11 cellular contexts compared by ENCODE assay signal in the genomic region with DNA sequence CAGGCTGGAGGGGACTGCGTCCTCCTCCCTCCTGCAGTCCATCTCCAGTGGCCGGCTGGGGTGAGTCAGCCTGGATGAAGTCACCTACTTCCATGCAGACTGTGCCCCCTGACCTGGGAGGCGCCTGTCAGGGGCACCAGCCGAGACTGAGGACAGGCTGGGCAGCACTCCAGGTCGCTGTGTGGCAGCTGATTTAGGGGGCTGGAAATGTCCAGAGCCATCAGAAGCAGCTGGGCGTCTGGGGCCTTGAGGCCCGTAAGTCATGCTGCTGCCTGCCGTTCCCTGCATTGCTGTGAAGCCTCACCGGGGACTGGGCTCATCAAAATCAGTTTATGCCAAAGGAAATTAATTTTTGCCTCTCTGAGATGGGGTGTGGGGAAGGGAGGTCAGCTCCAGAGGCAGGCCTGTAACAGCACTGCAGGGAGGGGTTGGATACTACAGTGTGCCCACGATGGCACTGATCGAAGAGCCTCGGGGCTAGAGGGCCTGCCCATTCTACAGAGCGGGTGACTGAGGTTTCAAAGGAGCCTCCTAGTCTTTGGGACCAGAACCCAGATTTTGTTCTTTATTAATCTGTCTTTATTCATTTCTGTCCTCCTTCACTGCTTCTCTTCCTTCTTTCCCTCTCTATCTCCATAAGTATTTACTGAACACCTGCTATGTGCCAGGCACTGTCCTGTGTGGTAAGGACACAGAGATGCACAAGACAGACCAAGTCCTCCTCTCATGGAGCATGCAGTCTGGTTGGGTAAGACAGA.
DNase-seq lines count a peak whose midpoint lies in the region; TF ChIP-seq lines count a peak whose summit lies in the region.
"Had no signal": no experiment of that assay in that cellular context is flagged by ENCODE, and none has a peak within 500 bp of the region (broad histone marks: within the 10 kb centered on the region; RNA-seq: fewer than 3 reads in every experiment).

No MANE protein-coding gene starts in this region.

- H3K4me3 ChIP-seq in endodermal cell (ENCODE audit: low read length) (no peak overlapping the region), esophagus squamous epithelium (no peak overlapping the region), lower leg skin (ENCODE audit: low read depth, poor library complexity, severe bottlenecking) (no peak overlapping the region)

- H3K36me3 ChIP-seq in endodermal cell (ENCODE audit: control insufficient read depth, insufficient read depth, low read length) (no peaks in the 10 kb centered on the region), esophagus squamous epithelium (no peaks in the 10 kb centered on the region)

- no peaks in the 10 kb centered on the region for H3K9me3 ChIP-seq in endodermal cell (ENCODE audit: control insufficient read depth, low read length)
- no peaks in the 10 kb centered on the region for H3K9me3 ChIP-seq in esophagus squamous epithelium

- 88 to 90% methylated on average over 7 to 13 of the region's 13 CpGs for WGBS in endodermal cell (ENCODE audit: insufficient coverage in 1 of 2, insufficient read length in 1 of 2), 2 experiments
- WGBS in esophagus squamous epithelium, 2 donors, result 80 to 87% methylated on average over 5 of the region's 13 CpGs
- WGBS in lower leg skin, 2 donors, result 82 to 85% methylated on average over 6 to 13 of the region's 13 CpGs

- H3K27me3 ChIP-seq in endodermal cell (ENCODE audit: control insufficient read depth, insufficient read depth, low read length, poor library complexity, severe bottlenecking), result no peaks in the 10 kb centered on the region
- no peaks in the 10 kb centered on the region for H3K27me3 ChIP-seq in esophagus squamous epithelium

- peak overlapping the region; percentile 21 for H3K27ac ChIP-seq in endodermal cell (ENCODE audit: low read depth, low read length)
- H3K27ac ChIP-seq in esophagus squamous epithelium, result peak overlapping the region in 1 of 4 donors; percentile 22
- H3K27ac ChIP-seq: VCaP had no signal

- TF ChIP-seq CTCF in endodermal cell (conservative IDR thresholded peaks at IDR 0.05) (no peak), esophagus squamous epithelium (IDR thresholded peaks at IDR 0.05) (no peak), lower leg skin (IDR thresholded peaks at IDR 0.05) (no peak)

- DNase-seq in NCI-H2196 (lab: John Stamatoyannopoulos, UW; ENCODE audit: unreplicated experiment) (peak; percentile 55), endodermal cell (no peak), lung microvascular endothelial cell (ENCODE audit: low read depth in 2 of 2) (peak; percentile 76 to 86), ureter (ENCODE audit: low spot score) (peak; percentile 68), esophagus squamous epithelium (lab: John Stamatoyannopoulos, UW) (no peak), lower leg skin (ENCODE audit: low spot score in 2 of 2) (no peak)
- no peak for DNase-seq in NK-92 treated with Interleukin-12 subunit alpha and Interleukin-12 subunit beta, amount 100 ng/mL, for 24 hours (lab: John Stamatoyannopoulos, UW)
- DNase-seq: naive thymus-derived CD8-positive, alpha-beta T cell; NCI-H2029 treated with DMSO at 0.1 percent for 48 hours; stimulated activated naive CD8-positive, alpha-beta T cell treated with anti-CD3 and anti-CD28 coated beads, Interleukin-15, Interleukin-2, amounts not matched to agents 100 U/mL and 50 U/mL, for 24 hours had no signal

- TF ChIP-seq POLR2A in esophagus squamous epithelium (IDR thresholded peaks at IDR 0.05) (no peak), lower leg skin (IDR thresholded peaks at IDR 0.05) (no peak)

- H3K4me3 Mint-ChIP-seq in endodermal cell, result no peak overlapping the region
- H3K4me3 Mint-ChIP-seq: naive thymus-derived CD8-positive, alpha-beta T cell had no signal

- peaks cover 19% of the 10 kb centered on the region for H3K36me3 Mint-ChIP-seq in endodermal cell (ENCODE audit: low read depth)

- H3K9ac ChIP-seq in endodermal cell (ENCODE audit: extremely low read depth, low read length, poor library complexity, severe bottlenecking), result no peak overlapping the region

- no peaks in the 10 kb centered on the region for H3K27me3 Mint-ChIP-seq in endodermal cell (ENCODE audit: insufficient read depth)
- H3K27me3 Mint-ChIP-seq: naive thymus-derived CD8-positive, alpha-beta T cell had no signal

- H3K4me1 ChIP-seq in endodermal cell (ENCODE audit: control insufficient read depth, insufficient read depth, low read length) (no peaks in the 10 kb centered on the region), esophagus squamous epithelium (peaks cover 0 to 8% (median 5%) of the 10 kb centered on the region in 3 donors)

- intact Hi-C loops in esophagus squamous epithelium (cut with DNase I) (no loop called here), lower leg skin (cut with DNase I; ENCODE audit: low total_unique reads) (no loop called here)

- H3K9me3 Mint-ChIP-seq in endodermal cell, result peaks cover 12% of the 10 kb centered on the region
- H3K9me3 Mint-ChIP-seq: naive thymus-derived CD8-positive, alpha-beta T cell had no signal

- no peak overlapping the region for H3K27ac Mint-ChIP-seq in endodermal cell

- H3K4me1 Mint-ChIP-seq in endodermal cell, result no peaks in the 10 kb centered on the region

Comparison
In these comparisons a context has a peak if more than half of its experiments do, and no peak if none do; other contexts are left out.
1. DNase-seq: peak in NCI-H2196 (single experiment), lung microvascular endothelial cell (2 of 2) and ureter (single experiment); none in endodermal cell (single experiment), esophagus squamous epithelium (single experiment), NK-92 treated with Interleukin-12 subunit alpha and Interleukin-12 subunit beta, amount 100 ng/mL, for 24 hours (single experiment) and lower leg skin (0 of 2).